Comparison of ENCODE assay signal across 1 cellular context in the genomic region with DNA sequence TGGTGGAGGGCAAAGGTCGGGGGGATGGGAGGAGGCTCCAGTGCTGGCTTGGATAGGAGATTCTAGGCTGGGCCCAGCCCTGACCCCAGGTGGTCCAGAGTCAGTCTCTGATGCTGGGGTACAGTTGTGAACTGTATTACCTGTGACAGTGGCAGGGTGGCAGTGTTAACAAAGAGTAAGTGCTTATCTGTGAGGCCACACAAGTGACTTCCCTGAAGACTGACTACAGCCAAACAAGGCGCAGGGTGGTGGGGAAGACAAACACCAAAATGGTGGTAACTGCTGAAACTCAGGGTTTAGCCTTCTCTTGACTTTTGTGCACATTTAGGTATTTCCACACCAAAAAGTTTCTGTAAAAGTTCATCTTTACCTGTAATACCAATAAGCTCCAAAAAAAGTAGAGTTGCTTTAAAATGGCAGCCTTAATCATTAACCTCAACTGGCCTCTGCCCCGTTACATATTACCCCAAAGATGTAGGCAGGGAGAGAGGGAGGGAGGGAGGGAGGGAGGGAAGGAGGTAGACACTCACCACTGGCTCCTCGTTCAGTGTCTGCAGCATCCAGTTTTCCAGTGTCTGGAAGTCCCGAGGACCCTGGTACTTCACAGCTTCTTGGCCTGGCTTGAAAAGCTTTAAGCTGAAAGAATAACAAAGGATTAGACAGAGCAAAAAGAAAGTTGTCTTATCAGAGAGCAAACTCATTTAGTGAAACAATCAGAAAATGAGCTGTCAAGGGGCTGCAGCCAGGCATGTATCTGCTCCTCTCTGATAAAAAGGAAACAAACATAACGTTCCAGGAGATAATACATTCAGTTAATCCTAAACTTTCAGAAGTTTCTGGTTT.
TF ChIP-seq lines count a peak whose summit lies in the region.

No MANE protein-coding gene starts in this region.

TF ChIP-seq in HEK293, 187 proteins besides CTCF, POLR2A, EP300 and RAD21:
- no peak for TF ChIP-seq ZFP69B (tag by site-specific recombination; IDR thresholded peaks at IDR 0.05)
- TF ChIP-seq ZNF211 (tag by site-specific recombination; IDR thresholded peaks at IDR 0.05; ENCODE audit: low read depth) = no peak
- no peak for TF ChIP-seq ZNF341 (tag by site-specific recombination; IDR thresholded peaks at IDR 0.05; ENCODE audit: low read depth)
- TF ChIP-seq ZNF24 (tag by site-specific recombination; IDR thresholded peaks at IDR 0.05) = no peak
- TF ChIP-seq ZNF585B (tag by site-specific recombination; IDR thresholded peaks at IDR 0.05) = no peak
- no peak for TF ChIP-seq ZSCAN30 (tag by site-specific recombination; IDR thresholded peaks at IDR 0.05)
- no peak for TF ChIP-seq ZNF174 (tag by site-specific recombination; IDR thresholded peaks at IDR 0.05)
- no peak for TF ChIP-seq ZNF514 (tag by site-specific recombination; IDR thresholded peaks at IDR 0.05)
- TF ChIP-seq, protein P1, sequence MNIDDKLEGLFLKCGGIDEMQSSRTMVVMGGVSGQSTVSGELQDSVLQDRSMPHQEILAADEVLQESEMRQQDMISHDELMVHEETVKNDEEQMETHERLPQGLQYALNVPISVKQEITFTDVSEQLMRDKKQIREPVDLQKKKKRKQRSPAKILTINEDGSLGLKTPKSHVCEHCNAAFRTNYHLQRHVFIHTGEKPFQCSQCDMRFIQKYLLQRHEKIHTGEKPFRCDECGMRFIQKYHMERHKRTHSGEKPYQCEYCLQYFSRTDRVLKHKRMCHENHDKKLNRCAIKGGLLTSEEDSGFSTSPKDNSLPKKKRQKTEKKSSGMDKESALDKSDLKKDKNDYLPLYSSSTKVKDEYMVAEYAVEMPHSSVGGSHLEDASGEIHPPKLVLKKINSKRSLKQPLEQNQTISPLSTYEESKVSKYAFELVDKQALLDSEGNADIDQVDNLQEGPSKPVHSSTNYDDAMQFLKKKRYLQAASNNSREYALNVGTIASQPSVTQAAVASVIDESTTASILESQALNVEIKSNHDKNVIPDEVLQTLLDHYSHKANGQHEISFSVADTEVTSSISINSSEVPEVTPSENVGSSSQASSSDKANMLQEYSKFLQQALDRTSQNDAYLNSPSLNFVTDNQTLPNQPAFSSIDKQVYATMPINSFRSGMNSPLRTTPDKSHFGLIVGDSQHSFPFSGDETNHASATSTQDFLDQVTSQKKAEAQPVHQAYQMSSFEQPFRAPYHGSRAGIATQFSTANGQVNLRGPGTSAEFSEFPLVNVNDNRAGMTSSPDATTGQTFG (tag by site-specific recombination; IDR thresholded peaks at IDR 0.05; ENCODE audit: borderline replicate concordance) = no peak
- TF ChIP-seq, protein P2, sequence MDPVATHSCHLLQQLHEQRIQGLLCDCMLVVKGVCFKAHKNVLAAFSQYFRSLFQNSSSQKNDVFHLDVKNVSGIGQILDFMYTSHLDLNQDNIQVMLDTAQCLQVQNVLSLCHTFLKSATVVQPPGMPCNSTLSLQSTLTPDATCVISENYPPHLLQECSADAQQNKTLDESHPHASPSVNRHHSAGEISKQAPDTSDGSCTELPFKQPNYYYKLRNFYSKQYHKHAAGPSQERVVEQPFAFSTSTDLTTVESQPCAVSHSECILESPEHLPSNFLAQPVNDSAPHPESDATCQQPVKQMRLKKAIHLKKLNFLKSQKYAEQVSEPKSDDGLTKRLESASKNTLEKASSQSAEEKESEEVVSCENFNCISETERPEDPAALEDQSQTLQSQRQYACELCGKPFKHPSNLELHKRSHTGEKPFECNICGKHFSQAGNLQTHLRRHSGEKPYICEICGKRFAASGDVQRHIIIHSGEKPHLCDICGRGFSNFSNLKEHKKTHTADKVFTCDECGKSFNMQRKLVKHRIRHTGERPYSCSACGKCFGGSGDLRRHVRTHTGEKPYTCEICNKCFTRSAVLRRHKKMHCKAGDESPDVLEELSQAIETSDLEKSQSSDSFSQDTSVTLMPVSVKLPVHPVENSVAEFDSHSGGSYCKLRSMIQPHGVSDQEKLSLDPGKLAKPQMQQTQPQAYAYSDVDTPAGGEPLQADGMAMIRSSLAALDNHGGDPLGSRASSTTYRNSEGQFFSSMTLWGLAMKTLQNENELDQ (tag by site-specific recombination; IDR thresholded peaks at IDR 0.05; ENCODE audit: low read depth) = no peak
- TF ChIP-seq, protein P3, sequence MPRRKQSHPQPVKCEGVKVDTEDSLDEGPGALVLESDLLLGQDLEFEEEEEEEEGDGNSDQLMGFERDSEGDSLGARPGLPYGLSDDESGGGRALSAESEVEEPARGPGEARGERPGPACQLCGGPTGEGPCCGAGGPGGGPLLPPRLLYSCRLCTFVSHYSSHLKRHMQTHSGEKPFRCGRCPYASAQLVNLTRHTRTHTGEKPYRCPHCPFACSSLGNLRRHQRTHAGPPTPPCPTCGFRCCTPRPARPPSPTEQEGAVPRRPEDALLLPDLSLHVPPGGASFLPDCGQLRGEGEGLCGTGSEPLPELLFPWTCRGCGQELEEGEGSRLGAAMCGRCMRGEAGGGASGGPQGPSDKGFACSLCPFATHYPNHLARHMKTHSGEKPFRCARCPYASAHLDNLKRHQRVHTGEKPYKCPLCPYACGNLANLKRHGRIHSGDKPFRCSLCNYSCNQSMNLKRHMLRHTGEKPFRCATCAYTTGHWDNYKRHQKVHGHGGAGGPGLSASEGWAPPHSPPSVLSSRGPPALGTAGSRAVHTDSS (tag by site-specific recombination; IDR thresholded peaks at IDR 0.05) = no peak
- TF ChIP-seq ZNF544 (tag by site-specific recombination; IDR thresholded peaks at IDR 0.05) = no peak
TF ChIP-seq in HEK293: peak in this region for 0.
